ENCODE assay signal across 17 cellular contexts in genomic region chr7:75033064-75033463, GRCh38. TPM values are rescaled to one million over a fixed set of nuclear protein-coding genes. Genes with fewer than 3 reads are reported as not detected.
DNase-seq lines count a peak whose midpoint lies in the region; ATAC-seq and TF ChIP-seq lines count a peak whose summit lies in the region.
"Had no signal": no experiment of that assay in that cellular context is flagged by ENCODE, and none has a peak within 500 bp of the region (broad histone marks: within the 10 kb centered on the region; RNA-seq: fewer than 3 reads in every experiment).

No MANE protein-coding gene starts in this region.

- H3K4me1 Mint-ChIP-seq in GM23338, result no peaks in the 10 kb centered on the region
- no peaks in the 10 kb centered on the region for H3K4me1 Mint-ChIP-seq in WTC11
- H3K4me1 Mint-ChIP-seq: activated naive CD4-positive, alpha-beta T cell treated with anti-CD3 and anti-CD28 coated beads, Interleukin-2, amount 50 U/mL, for 24 hours; stimulated activated naive B cell treated with anti-CD40 and anti-IgM and Interleukin-4, amounts not matched to agents 10 μg/mL and 1 μg/mL and 100 μg/mL, for 72 hours had no signal

- DNase-seq in ACHN (peak; percentile 39), GM23338 (ENCODE audit: low spot score) (peak; percentile 82), WTC11 (ENCODE audit: low spot score) (peak; percentile 67), iPS-NIHi11 (ENCODE audit: low spot score) (peak; percentile 89), SHP77 treated with DMSO at 0.1 percent for 48 hours (lab: John Stamatoyannopoulos, UW) (no peak), NCI-H187 treated with DMSO at 0.1 percent for 48 hours (lab: John Stamatoyannopoulos, UW) (no peak), NCI-H1092 (lab: John Stamatoyannopoulos, UW) (no peak)
- DNase-seq: activated CD8-positive, alpha-beta memory T cell treated with anti-CD3 and anti-CD28 coated beads, Interleukin-2, amount 50 U/mL, for 48 hours; CD4-positive, alpha-beta T cell; cerebellar nuclear complex; NCI-H2029 treated with DMSO at 0.1 percent for 48 hours; stimulated activated CD4-positive, alpha-beta T cell treated with anti-CD3 and anti-CD28 coated beads, Interleukin-4, amount 100 ng/mL, for 24 hours; stimulated activated naive B cell treated with anti-CD40 and anti-IgM and Interleukin-4, amounts not matched to agents 10 μg/mL and 1 μg/mL and 100 μg/mL, for 72 hours had no signal

- CTCF ChIA-PET in WTC11 (lab: Charles Lee), result interaction anchor here (0.6 to 3.5 kb wide), 7 partner anchors 8 to 569 kb away, joined by 3 to 18 read pairs (median 4); no protein-coding TSS in a partner anchor

- no peak overlapping the region for H2AFZ ChIP-seq in GM23338

- ATAC-seq in GM23338, result peak; percentile 87
- peak; percentile 89 for ATAC-seq in WTC11
- no peak for ATAC-seq in GM21737 (IDR thresholded peaks at IDR 0.05; ENCODE audit: unreplicated experiment)
- ATAC-seq: activated CD4-positive, CD25-positive, alpha-beta regulatory T cell treated with anti-CD3 and anti-CD28 coated beads, Interleukin-2, amount 50 U/mL, for 24 hours; stimulated activated naive B cell treated with anti-CD40 and anti-IgM and Interleukin-4, amounts not matched to agents 10 μg/mL and 1 μg/mL and 100 μg/mL, for 72 hours had no signal

- H3K36me3 Mint-ChIP-seq in GM23338 (ENCODE audit: low read depth) (no peaks in the 10 kb centered on the region; the same call in 2 of the 3 replicates), WTC11 (no peaks in the 10 kb centered on the region)
- H3K36me3 Mint-ChIP-seq: activated naive CD4-positive, alpha-beta T cell treated with anti-CD3 and anti-CD28 coated beads, Interleukin-2, amount 50 U/mL, for 24 hours had no signal

- no peaks in the 10 kb centered on the region for H3K36me3 ChIP-seq in GM23338 (ENCODE audit: insufficient read depth)

- H3K79me2 ChIP-seq in GM23338 (replicated peaks; ENCODE audit: insufficient read depth), result no peaks in the 10 kb centered on the region

- no peak overlapping the region for H3K27ac ChIP-seq in GM23338 (ENCODE audit: low read depth)
- H3K27ac ChIP-seq: KMS-11 had no signal

- TF ChIP-seq CTCF in GM23338 (conservative IDR thresholded peaks at IDR 0.05; ENCODE audit: low read depth in 2 of 2), result peak; percentile 70 to 73
- 0 out of 2 replicates have a peak, but pooled peaks have one; percentile 16 for TF ChIP-seq CTCF in WTC11 (IDR thresholded peaks at IDR 0.05)

- no peaks in the 10 kb centered on the region for H3F3A ChIP-seq in GM23338 (replicated peaks; ENCODE audit: low read depth)

- no peaks in the 10 kb centered on the region for H3K4me1 ChIP-seq in GM23338 (ENCODE audit: insufficient read depth)

- H3K27me3 ChIP-seq in GM23338 (ENCODE audit: insufficient read depth), result no peaks in the 10 kb centered on the region

- H3K27me3 Mint-ChIP-seq in GM23338 (ENCODE audit: insufficient read depth, low read depth, poor library complexity) (peaks cover 5% of the 10 kb centered on the region), WTC11 (ENCODE audit: low read depth) (no peaks in the 10 kb centered on the region)
- H3K27me3 Mint-ChIP-seq: activated naive CD4-positive, alpha-beta T cell treated with anti-CD3 and anti-CD28 coated beads, Interleukin-2, amount 50 U/mL, for 24 hours; CD4-positive, alpha-beta T cell; stimulated activated naive B cell treated with anti-CD40 and anti-IgM and Interleukin-4, amounts not matched to agents 10 μg/mL and 1 μg/mL and 100 μg/mL, for 72 hours had no signal

- in situ Hi-C loops in ACHN (cut with HindIII; ENCODE audit: low pct_ligation_motif_present, low pct_unique_long_range_greater_than_20kb, low sequenced_read_pairs), result no loop called here

- H3K9me2 ChIP-seq in GM23338 (ENCODE audit: insufficient read depth), result no peaks in the 10 kb centered on the region

- H4K20me1 ChIP-seq in GM23338 (replicated peaks; ENCODE audit: insufficient read depth), result no peaks in the 10 kb centered on the region; the same call in 1 of the 2 replicates

- H3K4me2 ChIP-seq in GM23338, result no peak overlapping the region
- H3K4me2 ChIP-seq: KMS-11 had no signal

- no peak overlapping the region for H3K4me3 Mint-ChIP-seq in GM23338
- H3K4me3 Mint-ChIP-seq in WTC11, result no peak overlapping the region
- H3K4me3 Mint-ChIP-seq: activated naive CD4-positive, alpha-beta T cell treated with anti-CD3 and anti-CD28 coated beads, Interleukin-2, amount 50 U/mL, for 24 hours; CD4-positive, alpha-beta T cell; stimulated activated naive B cell treated with anti-CD40 and anti-IgM and Interleukin-4, amounts not matched to agents 10 μg/mL and 1 μg/mL and 100 μg/mL, for 72 hours had no signal

- H3K4me3 ChIP-seq in GM23338, result no peak overlapping the region

- no peak overlapping the region for H3K27ac Mint-ChIP-seq in GM23338
- no peak overlapping the region for H3K27ac Mint-ChIP-seq in WTC11
- H3K27ac Mint-ChIP-seq: activated naive CD4-positive, alpha-beta T cell treated with anti-CD3 and anti-CD28 coated beads, Interleukin-2, amount 50 U/mL, for 24 hours; CD4-positive, alpha-beta T cell; stimulated activated naive B cell treated with anti-CD40 and anti-IgM and Interleukin-4, amounts not matched to agents 10 μg/mL and 1 μg/mL and 100 μg/mL, for 72 hours had no signal

- H3K9me3 Mint-ChIP-seq in GM23338, result no peaks in the 10 kb centered on the region
- H3K9me3 Mint-ChIP-seq in WTC11, result no peaks in the 10 kb centered on the region
- H3K9me3 Mint-ChIP-seq: activated naive CD4-positive, alpha-beta T cell treated with anti-CD3 and anti-CD28 coated beads, Interleukin-2, amount 50 U/mL, for 24 hours; CD4-positive, alpha-beta T cell; stimulated activated naive B cell treated with anti-CD40 and anti-IgM and Interleukin-4, amounts not matched to agents 10 μg/mL and 1 μg/mL and 100 μg/mL, for 72 hours had no signal

- POLR2A ChIA-PET in WTC11 (lab: Charles Lee), result no interaction called here

TF ChIP-seq in GM23338, 12 proteins besides CTCF, POLR2A, EP300 and RAD21 (continues in another document):
- TF ChIP-seq JUNB (IDR thresholded peaks at IDR 0.05; ENCODE audit: unreplicated experiment) (no peak), ZNF114 (CRISPR knock-in tag; IDR thresholded peaks at IDR 0.05) (no peak)

TF ChIP-seq in WTC11, 78 proteins besides CTCF, POLR2A, EP300 and RAD21 (continues in another document):
- TF ChIP-seq AR (CRISPR knock-in tag; IDR thresholded peaks at IDR 0.05) (no peak), MAX (CRISPR knock-in tag; IDR thresholded peaks at IDR 0.05) (no peak), GRHL2 (CRISPR knock-in tag; IDR thresholded peaks at IDR 0.05; ENCODE audit: insufficient replicate concordance, severe bottlenecking) (no peak), ZNF416 (CRISPR knock-in tag; IDR thresholded peaks at IDR 0.05) (no peak), CREB1 (CRISPR knock-in tag; IDR thresholded peaks at IDR 0.05) (no peak), ESRRA (CRISPR knock-in tag; IDR thresholded peaks at IDR 0.05; ENCODE audit: borderline replicate concordance) (no peak), PRRX2 (CRISPR knock-in tag; IDR thresholded peaks at IDR 0.05) (no peak), CBFB (CRISPR knock-in tag; IDR thresholded peaks at IDR 0.05; ENCODE audit: low read depth) (no peak)

RNA-seq across cellular contexts. Expression of gene RCC1L, which starts 40.5 kb away (rescaled TPM):
- 50.4 and 55.1 TPM in 2 replicates for total RNA-seq in GM23338 (2014; rRNA removed; shearing (Covaris generic))
- 20.3 and 21.1 TPM in 2 replicates for polyA plus RNA-seq in GM23338 (2016; fragmentation: Nextera tagmentation; extraction: Ambion mirVana)
- 52.3 to 57.0 TPM (median 53.0 TPM) in 3 replicates for total RNA-seq in WTC11 (2021)

RNA-seq across cellular contexts. Expression of gene GTF2IRD2B, which starts 59.3 kb away (rescaled TPM):
- total RNA-seq in GM23338 (2014; rRNA removed; shearing (Covaris generic)), result 8.8 and 11.1 TPM in 2 replicates
- polyA plus RNA-seq in GM23338 (2016; fragmentation: Nextera tagmentation; extraction: Ambion mirVana), result 27.0 and 27.6 TPM in 2 replicates
- 8.7 to 11.2 TPM (median 10.8 TPM) in 3 replicates for total RNA-seq in WTC11 (2021)

Comparison
In these comparisons a context has a peak if more than half of its experiments do, and no peak if none do; other contexts are left out.
1. DNase-seq: peak in ACHN (single experiment), GM23338 (single experiment), WTC11 (single experiment) and iPS-NIHi11 (single experiment); none in SHP77 treated with DMSO at 0.1 percent for 48 hours (single experiment), NCI-H187 treated with DMSO at 0.1 percent for 48 hours (single experiment) and NCI-H1092 (single experiment).